In genomic region chr10:70684374-70684773, GRCh38 we compare ENCODE assay signal across 29 cellular contexts. TPM values are rescaled to one million over a fixed set of nuclear protein-coding genes. Genes with fewer than 3 reads are reported as not detected.
"Had no signal": no experiment of that assay in that cellular context is flagged by ENCODE, and none has a peak within 500 bp of the region (broad histone marks: within the 10 kb centered on the region; RNA-seq: fewer than 3 reads in every experiment).

No MANE protein-coding gene starts in this region.

- H3K4me1 ChIP-seq: ascending aorta, breast epithelium, esophagus muscularis mucosa, foreskin keratinocyte had no signal

- H3K27me3 ChIP-seq: ascending aorta, breast epithelium, cardiac muscle cell, gastrocnemius medialis had no signal

- ATAC-seq: activated naive CD4-positive, alpha-beta T cell treated with anti-CD3 and anti-CD28 coated beads, Interleukin-2, amount 50 U/mL, for 72 hours; activated T-cell treated with anti-CD3 and anti-CD28 coated beads, Interleukin-2, amount 50 U/mL, for 72 hours; foreskin keratinocyte; gastrocnemius medialis had no signal

- H3K9me3 ChIP-seq: ascending aorta, breast epithelium, esophagus muscularis mucosa, gastrocnemius medialis had no signal

- DNase-seq: activated CD4-positive, alpha-beta memory T cell treated with anti-CD3 and anti-CD28 coated beads, Interleukin-2, amount 10 ng/mL, durations not matched to agents 7 days and 5 days; activated CD4-positive, alpha-beta T cell treated with anti-CD3 and anti-CD28 coated beads for 1 hour; activated CD4-positive, alpha-beta T cell treated with anti-CD3 and anti-CD28 coated beads for 4 hours; activated CD4-positive, alpha-beta T cell treated with anti-CD3 and anti-CD28 coated beads, Interleukin-2, amount 10 ng/mL, durations not matched to agents 7 days and 5 days; activated CD4-positive, alpha-beta T cell treated with anti-CD3 and anti-CD28 coated beads, Interleukin-2, amount 50 U/mL, for 4 hours; activated CD4-positive, CD25-positive, alpha-beta regulatory T cell; activated CD8-positive, alpha-beta memory T cell treated with anti-CD3 and anti-CD28 coated beads, Interleukin-2, amount 50 U/mL, for 48 hours; activated gamma-delta T cell; activated naive CD4-positive, alpha-beta T cell; activated naive CD4-positive, alpha-beta T cell treated with anti-CD3 and anti-CD28 coated beads, Interleukin-2, amount 10 ng/mL, durations not matched to agents 7 days and 5 days; activated naive CD8-positive, alpha-beta T cell treated with anti-CD3 and anti-CD28 coated beads, Interleukin-2, amount 10 ng/mL, durations not matched to agents 7 days and 5 days; activated T-cell treated with anti-CD3 and anti-CD28 coated beads for 4 hours; activated T-cell treated with anti-CD3 and anti-CD28 coated beads, Interleukin-2, amount 50 U/mL, for 24 hours; activated T-cell treated with anti-CD3 and anti-CD28 coated beads, Interleukin-2, amount 50 U/mL, for 72 hours; central memory CD4-positive, alpha-beta T cell; cerebellar nuclear complex; dorsolateral prefrontal cortex; effector memory CD4-positive, alpha-beta T cell; endodermal cell; foreskin keratinocyte; gastrocnemius medialis; glutamatergic neuron; T-helper 2 cell had no signal

- H3K4me3 ChIP-seq: ascending aorta, breast epithelium, cardiac muscle cell, coronary artery, dorsolateral prefrontal cortex, esophagus muscularis mucosa, gastrocnemius medialis had no signal

- H3K27ac ChIP-seq: ascending aorta, breast epithelium, cardiac muscle cell, coronary artery, dorsolateral prefrontal cortex, esophagus muscularis mucosa, foreskin keratinocyte, gastrocnemius medialis had no signal

- H3K36me3 ChIP-seq: ascending aorta, breast epithelium, cardiac muscle cell, esophagus muscularis mucosa, gastrocnemius medialis had no signal

RNA-seq across cellular contexts. Expression of gene ADAMTS14, which starts 12.1 kb away (rescaled TPM):
- total RNA-seq: activated CD4-positive, alpha-beta memory T cell treated with anti-CD3 and anti-CD28 coated beads, Interleukin-2, amount 10 ng/mL, durations not matched to agents 7 days and 5 days; activated CD4-positive, alpha-beta T cell treated with anti-CD3 and anti-CD28 coated beads, Interleukin-2, amount 10 ng/mL, durations not matched to agents 7 days and 5 days; activated naive CD8-positive, alpha-beta T cell treated with anti-CD3 and anti-CD28 coated beads, Interleukin-2, amount 10 ng/mL, durations not matched to agents 7 days and 5 days; foreskin keratinocyte had no signal
